Comparison of ENCODE assay signal across 8 cellular contexts in the genomic region with DNA sequence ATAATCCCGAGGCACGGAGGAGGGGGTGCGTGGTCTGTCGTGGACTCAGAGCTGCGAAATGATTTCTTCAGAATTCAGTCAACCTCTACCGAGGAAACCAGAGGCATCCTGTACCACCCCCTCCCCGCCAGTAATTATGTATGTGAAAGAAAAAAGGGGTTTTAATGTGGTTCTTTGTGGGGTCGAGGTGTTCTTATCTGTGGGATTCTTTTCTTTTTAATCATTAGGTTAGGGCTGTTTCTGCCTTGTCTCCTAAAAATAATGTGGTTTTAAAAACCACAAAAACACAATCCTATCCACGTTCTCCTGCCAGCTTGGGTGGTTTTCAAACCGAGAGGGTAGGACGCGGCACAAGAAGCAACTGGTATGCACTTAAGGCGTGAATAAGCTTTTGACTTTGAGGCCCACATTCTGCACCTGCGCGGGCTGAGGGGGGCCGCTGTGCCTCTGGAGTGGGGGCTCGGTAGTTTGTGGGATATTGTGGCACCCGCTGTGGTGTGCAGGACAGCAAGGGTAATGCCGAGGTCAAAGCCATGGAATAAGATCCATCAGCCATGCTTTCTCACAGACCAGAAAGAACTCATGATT. TPM values are rescaled to one million over a fixed set of nuclear protein-coding genes. Genes with fewer than 3 reads are reported as not detected.
DNase-seq lines count a peak whose midpoint lies in the region; ATAC-seq and TF ChIP-seq lines count a peak whose summit lies in the region.

No MANE protein-coding gene starts in this region.

- ATAC-seq in activated CD8-positive, alpha-beta T cell treated with anti-CD3 and anti-CD28 coated beads for 36 hours = peak; percentile 65
- peak; percentile 70 for ATAC-seq in stimulated activated effector memory CD8-positive, alpha-beta T cell treated with anti-CD3 and anti-CD28 coated beads, Interleukin-12 subunit alpha, Interleukin-12 subunit beta, amount 100 ng/mL, for 72 hours

- intact Hi-C loops in activated CD8-positive, alpha-beta T cell treated with anti-CD3 and anti-CD28 coated beads for 36 hours (cut with micrococcal nuclease) = no loop called here

- no peak for TF ChIP-seq CTCF in activated CD8-positive, alpha-beta T cell treated with anti-CD3 and anti-CD28 coated beads for 36 hours (IDR thresholded peaks at IDR 0.05)

- H3K9me3 ChIP-seq in HAP-1 = no peaks in the 10 kb centered on the region

- peaks cover 10% of the 10 kb centered on the region for H3K4me1 ChIP-seq in HAP-1

- H3K27ac Mint-ChIP-seq in activated CD8-positive, alpha-beta T cell treated with anti-CD3 and anti-CD28 coated beads for 36 hours = no peak overlapping the region
- H3K27ac Mint-ChIP-seq in immature natural killer cell = no peak overlapping the region
- H3K27ac Mint-ChIP-seq in stimulated activated effector memory CD8-positive, alpha-beta T cell treated with anti-CD3 and anti-CD28 coated beads, Interleukin-12 subunit alpha, Interleukin-12 subunit beta, amount 100 ng/mL, for 72 hours = no peak overlapping the region

- H3K27me3 Mint-ChIP-seq in activated CD8-positive, alpha-beta T cell treated with anti-CD3 and anti-CD28 coated beads for 36 hours = peaks cover 56% of the 10 kb centered on the region
- H3K27me3 Mint-ChIP-seq in immature natural killer cell (ENCODE audit: low read depth in 3 of 3) = peaks cover 6 to 16% (median 12%) of the 10 kb centered on the region in 3 donors

- DNase-seq in HAP-1 (ENCODE audit: low spot score in 2 of 2) (no peak), immature natural killer cell (no peak), NOMO-1 treated with DMSO at 0.1 percent for 48 hours (lab: John Stamatoyannopoulos, UW; ENCODE audit: unreplicated experiment) (no peak), pons (ENCODE audit: low spot score) (no peak), amygdala (lab: John Stamatoyannopoulos, UW) (no peak), GF-D8 (lab: John Stamatoyannopoulos, UW) (no peak)
- DNase-seq in activated CD8-positive, alpha-beta T cell treated with anti-CD3 and anti-CD28 coated beads for 36 hours = peak; percentile 55
- no peak for DNase-seq in stimulated activated effector memory CD8-positive, alpha-beta T cell treated with anti-CD3 and anti-CD28 coated beads, Interleukin-12 subunit alpha, Interleukin-12 subunit beta, amount 100 ng/mL, for 72 hours (ENCODE audit: low spot score in 2 of 2)

- POLR2A ChIA-PET in activated CD8-positive, alpha-beta T cell treated with anti-CD3 and anti-CD28 coated beads for 36 hours (lab: Charles Lee) = interaction anchor here (1.0 to 1.2 kb wide), 2 partner anchors 21 to 113 kb away, joined by 3 read pairs; a partner anchor contains a TSS

- peak overlapping the region; percentile 59 for H3K4me3 Mint-ChIP-seq in activated CD8-positive, alpha-beta T cell treated with anti-CD3 and anti-CD28 coated beads for 36 hours
- H3K4me3 Mint-ChIP-seq in immature natural killer cell = peak overlapping the region in 3 of 5 donors; percentile 23 to 52 (median 35)
- H3K4me3 Mint-ChIP-seq in stimulated activated effector memory CD8-positive, alpha-beta T cell treated with anti-CD3 and anti-CD28 coated beads, Interleukin-12 subunit alpha, Interleukin-12 subunit beta, amount 100 ng/mL, for 72 hours = peak overlapping the region; percentile 61

- H3K4me1 Mint-ChIP-seq in activated CD8-positive, alpha-beta T cell treated with anti-CD3 and anti-CD28 coated beads for 36 hours (ENCODE audit: low read depth) = peaks cover 12% of the 10 kb centered on the region
- peaks cover 10 to 12% of the 10 kb centered on the region in 2 donors for H3K4me1 Mint-ChIP-seq in immature natural killer cell
- peaks cover 14% of the 10 kb centered on the region for H3K4me1 Mint-ChIP-seq in stimulated activated effector memory CD8-positive, alpha-beta T cell treated with anti-CD3 and anti-CD28 coated beads, Interleukin-12 subunit alpha, Interleukin-12 subunit beta, amount 100 ng/mL, for 72 hours

- no peaks in the 10 kb centered on the region for H3K36me3 Mint-ChIP-seq in activated CD8-positive, alpha-beta T cell treated with anti-CD3 and anti-CD28 coated beads for 36 hours (ENCODE audit: low read depth)
- H3K36me3 Mint-ChIP-seq in immature natural killer cell = no peaks in the 10 kb centered on the region
- no peaks in the 10 kb centered on the region for H3K36me3 Mint-ChIP-seq in stimulated activated effector memory CD8-positive, alpha-beta T cell treated with anti-CD3 and anti-CD28 coated beads, Interleukin-12 subunit alpha, Interleukin-12 subunit beta, amount 100 ng/mL, for 72 hours

- no peaks in the 10 kb centered on the region for H3K27me3 ChIP-seq in HAP-1 (ENCODE audit: low read depth)

- H3K4me3 ChIP-seq in HAP-1 = peak overlapping the region; percentile 62

- CTCF ChIA-PET in activated CD8-positive, alpha-beta T cell treated with anti-CD3 and anti-CD28 coated beads for 36 hours (lab: Charles Lee) = interaction anchor here (0.8 to 1.7 kb wide), 6 partner anchors 12 to 210 kb away, joined by 3 to 7 read pairs (median 4); no protein-coding TSS in a partner anchor

- no peaks in the 10 kb centered on the region for H3K36me3 ChIP-seq in HAP-1 (replicated peaks)

- in situ Hi-C loops in HAP-1 (cut with MboI; ENCODE audit: low sequenced_read_pairs) = no loop called here

- no peaks in the 10 kb centered on the region for H3K9me3 Mint-ChIP-seq in activated CD8-positive, alpha-beta T cell treated with anti-CD3 and anti-CD28 coated beads for 36 hours
- H3K9me3 Mint-ChIP-seq in immature natural killer cell = no peaks in the 10 kb centered on the region
- H3K9me3 Mint-ChIP-seq in stimulated activated effector memory CD8-positive, alpha-beta T cell treated with anti-CD3 and anti-CD28 coated beads, Interleukin-12 subunit alpha, Interleukin-12 subunit beta, amount 100 ng/mL, for 72 hours = no peaks in the 10 kb centered on the region

RNA-seq across cellular contexts. Expression of a gene that starts 1.0 kb away (rescaled TPM):
- total RNA-seq in activated CD8-positive, alpha-beta T cell treated with anti-CD3 and anti-CD28 coated beads for 36 hours = under 1 TPM in 1 of 2 experiments, not detected in 1; 0.11 TPM
- polyA plus RNA-seq in immature natural killer cell = under 1 TPM in 1 of 3 donors, not detected in 2; 0.14 TPM
